ENCODE assay signal across 8 cellular contexts in genomic region chr18:79393626-79394401, GRCh38. TPM values are rescaled to one million over a fixed set of nuclear protein-coding genes. Genes with fewer than 3 reads are reported as not detected.
DNase-seq lines count a peak whose midpoint lies in the region; ATAC-seq, FAIRE-seq and TF ChIP-seq lines count a peak whose summit lies in the region.

No MANE protein-coding gene starts in this region.

- no peaks in the 10 kb centered on the region for H3K36me3 ChIP-seq in K562 (ENCODE audit: control insufficient read depth, insufficient read depth, low read length)
- no peaks in the 10 kb centered on the region for H3K36me3 ChIP-seq in hepatocyte (replicated peaks; ENCODE audit: insufficient read depth, low read depth)
- no peaks in the 10 kb centered on the region for H3K36me3 ChIP-seq in psoas muscle (ENCODE audit: insufficient read depth in 1 of 2, low read depth in 1 of 2)

- H3K27me3 ChIP-seq in K562 (ENCODE audit: control insufficient read depth in 2 of 2, insufficient read depth in 2 of 2, low read length in 2 of 2), result no peaks in the 10 kb centered on the region
- H3K27me3 ChIP-seq in hepatocyte, result peaks cover 76% of the 10 kb centered on the region
- H3K27me3 ChIP-seq in psoas muscle (ENCODE audit: insufficient read depth in 3 of 3, low read length in 2 of 3), result no peaks in the 10 kb centered on the region

- peaks cover 0 to 50% of the 10 kb centered on the region in 2 experiments; a peak in 2 of 5 replicates for H3K4me1 ChIP-seq in K562 (replicated peaks in 1 of 2; ENCODE audit: control insufficient read depth in 2 of 2, insufficient read depth in 2 of 2, low read length in 2 of 2)
- peaks cover 22% of the 10 kb centered on the region for H3K4me1 ChIP-seq in hepatocyte (ENCODE audit: insufficient read depth)
- H3K4me1 ChIP-seq in psoas muscle, result peaks cover 16% of the 10 kb centered on the region

- H3K79me2 ChIP-seq in K562 (ENCODE audit: control insufficient read depth, insufficient read depth, low read length), result no peaks in the 10 kb centered on the region; the same call in 2 of the 3 replicates
- H3K79me2 ChIP-seq in hepatocyte, result no peaks in the 10 kb centered on the region

- H3K4me2 ChIP-seq in K562 (ENCODE audit: insufficient read depth, low read length) (peak overlapping the region; percentile 55; the same call in 1 of the 2 replicates), hepatocyte (peak overlapping the region; percentile 93)

- 0% methylated on average over 9 of the region's 67 CpGs for WGBS in K562 (ENCODE audit: insufficient coverage, low coverage, missing lambda C conversion rate)
- 1% methylated on average over 34 of the region's 67 CpGs for WGBS in hepatocyte (ENCODE audit: low lambda C conversion rate, missing lambda C conversion rate)
- 1% methylated on average over 28 to 66 of the region's 67 CpGs for WGBS in psoas muscle, 3 donors

- TF ChIP-seq EP300 in K562 (IDR thresholded peaks at IDR 0.05; ENCODE audit: low read length), result no peak

- H4K20me1 ChIP-seq in K562 (replicated peaks; ENCODE audit: control insufficient read depth, insufficient read depth, low read length) (no peaks in the 10 kb centered on the region), hepatocyte (ENCODE audit: insufficient read depth, poor library complexity, severe bottlenecking) (no peaks in the 10 kb centered on the region)

- H3K9me3 ChIP-seq in K562 (replicated peaks; ENCODE audit: control insufficient read depth, insufficient read depth, low read depth, low read length) (no peaks in the 10 kb centered on the region), hepatocyte (ENCODE audit: low read depth) (no peaks in the 10 kb centered on the region), psoas muscle (no peaks in the 10 kb centered on the region)

- H3K4me3 ChIP-seq in K562 (peak overlapping the region; percentile 38), hepatocyte (peak overlapping the region; percentile 25), psoas muscle (peak overlapping the region; percentile 66)

- intact Hi-C loops in K562 (cut with micrococcal nuclease) (no loop called here), psoas muscle (cut with DNase I) (loop anchor here in 1 of 2 donors (10.0 kb wide), 1 partner anchor 641 kb away; the partner anchor contains the start of gene RBFA)

- H2AFZ ChIP-seq in K562 (ENCODE audit: low read depth, low read length), result peak overlapping the region; percentile 66
- H2AFZ ChIP-seq in hepatocyte, result peak overlapping the region; percentile 47

- POLR2A ChIA-PET in RWPE1 (lab: Yijun Ruan, JAX; ENCODE audit: low non-redundant PET) (interaction anchor here (0.6 kb wide), 1 partner anchor 135 kb away, joined by 3 read pairs; no protein-coding TSS in a partner anchor), K562 (lab: Yijun Ruan, JAX) (interaction anchor here (0.7 kb wide), 1 partner anchor 285 kb away, joined by 3 read pairs; no protein-coding TSS in a partner anchor)

- no peak for TF ChIP-seq RAD21 in K562 (CRISPR knock-in tag; conservative IDR thresholded peaks at IDR 0.05 in 1 of 2, IDR thresholded peaks at IDR 0.05 in 1 of 2)

- peak overlapping the region; percentile 41 to 81 for H3K9ac ChIP-seq in K562 (ENCODE audit: insufficient read depth in 1 of 2, low read depth in 2 of 2, low read length in 2 of 2)

- FAIRE-seq in HTR-8/SVneo (lab: Jason Lieb, UNC) (no peak), K562 (lab: Jason Lieb, UNC) (no peak)

- TF ChIP-seq POLR2A in K562 (conservative IDR thresholded peaks at IDR 0.05), result 0 out of 2 replicates have a peak, but pooled peaks have one; percentile 37

- H3K27ac ChIP-seq in RWPE1, result peak overlapping the region; percentile 98
- H3K27ac ChIP-seq in K562 (ENCODE audit: extremely low read depth, low read depth, low read length), result peak overlapping the region; percentile 55; the same call in 1 of the 3 replicates
- H3K27ac ChIP-seq in hepatocyte, result peak overlapping the region; percentile 67
- peak overlapping the region; percentile 93 for H3K27ac ChIP-seq in psoas muscle

- DNase-seq in DMS79 treated with DMSO at 0.1 percent for 48 hours (lab: John Stamatoyannopoulos, UW), result peak; percentile 68
- DNase-seq in HTR-8/SVneo (ENCODE audit: insufficient read length, low spot score), result peak; percentile 53
- DNase-seq in RWPE1 (ENCODE audit: low spot score), result peak; percentile 88
- peak; percentile 70 to 81 (median 78) for DNase-seq in K562 (ENCODE audit: extremely low read depth in 1 of 4, low spot score in 3 of 4)
- peak; percentile 89 for DNase-seq in hepatocyte (ENCODE audit: low spot score)
- DNase-seq in psoas muscle, result peak; percentile 93
- no peak for DNase-seq in GM19240 (ENCODE audit: insufficient read length, low spot score)

- in situ Hi-C loops in K562 (cut with MboI), result no loop called here

- no peaks in the 10 kb centered on the region for H3K9me1 ChIP-seq in K562 (ENCODE audit: control insufficient read depth, insufficient read depth, low read length)

- CTCF ChIA-PET in RWPE1 (lab: Yijun Ruan, JAX), result interaction anchor here (0.6 kb wide), 2 partner anchors 134 to 281 kb away, joined by 3 read pairs; no protein-coding TSS in a partner anchor
- CTCF ChIA-PET in K562 (lab: Yijun Ruan, JAX; ENCODE audit: low intra/inter-chr PET ratio), result no interaction called here

- BruUV-seq in K562 (replicated peaks; lab: Mats Ljungman, UMichigan), result no TSS peak

- TF ChIP-seq CTCF in RWPE1 (conservative IDR thresholded peaks at IDR 0.05; ENCODE audit: low read depth), result no peak
- no peak for TF ChIP-seq CTCF in K562 (IDR thresholded peaks at IDR 0.05 in 2 of 3, conservative IDR thresholded peaks at IDR 0.05 in 1 of 3; ENCODE audit: insufficient read depth in 2 of 3, low read depth in 1 of 3, low read length in 3 of 3)
- TF ChIP-seq CTCF in hepatocyte (IDR thresholded peaks at IDR 0.05; ENCODE audit: poor library complexity), result no peak
- no peak for TF ChIP-seq CTCF in psoas muscle (IDR thresholded peaks at IDR 0.05)

- ATAC-seq in K562, result peak; percentile 74
- peak; percentile 58 to 73 (median 64) for ATAC-seq in psoas muscle
- no peak for ATAC-seq in GM18907 (IDR thresholded peaks at IDR 0.05; ENCODE audit: unreplicated experiment)

- no peaks in the 10 kb centered on the region for H3K9me2 ChIP-seq in hepatocyte (replicated peaks; ENCODE audit: insufficient read depth)

TF ChIP-seq in K562, 482 proteins besides CTCF, POLR2A, EP300 and RAD21 (continues in another document):
- TF ChIP-seq CREBBP (IDR thresholded peaks at IDR 0.05; ENCODE audit: low read depth, low read length) (no peak), RB1 (IDR thresholded peaks at IDR 0.05; ENCODE audit: low read depth) (0 out of 2 replicates have a peak, but pooled peaks have one; percentile 11), NFIC (IDR thresholded peaks at IDR 0.05) (peak; percentile 80), TFE3 (CRISPR knock-in tag; IDR thresholded peaks at IDR 0.05) (peak; percentile 58), UBTF (IDR thresholded peaks at IDR 0.05; ENCODE audit: borderline replicate concordance in 1 of 2, low read depth in 2 of 2, low read length in 2 of 2) (peak in 1 of 2 experiments; percentile 79; a peak in 2 of 4 replicates)

RNA-seq across cellular contexts. Expression of gene NFATC1, which starts 1.9 kb away (rescaled TPM):
- total RNA-seq in K562 (2011; cell fraction: chromatin; rRNA removed; ENCODE audit: low replicate concordance), result 22.7 and 26.3 TPM in 2 replicates
- total RNA-seq in K562 (2011; cell fraction: nucleolus; rRNA removed), result 11.4 and 14.5 TPM in 2 replicates
- 10.2 and 10.4 TPM in 2 replicates for total RNA-seq in K562 (2011; cell fraction: nucleoplasm; rRNA removed)
- total RNA-seq in K562 (2014; rRNA removed) (2.5 and 5.3 TPM in 2 replicates), K562 (2014; rRNA removed; fragmentation: Illumina TruSeq; extraction: Trizol) (2.1 and 2.3 TPM in 2 replicates), K562 (2015; rRNA removed; fragmentation: Illumina TruSeq; extraction: Trizol) (2.2 and 2.8 TPM in 2 replicates), K562 (2021) (13.7 and 16.4 TPM in 2 replicates), hepatocyte (0.60 and 4.2 TPM in 2 replicates), psoas muscle (10 to 100 TPM; 21.0 to 28.7 (median 24.2) TPM)
- polyA plus RNA-seq in K562 (2011; rRNA removed) (1.9 and 2.4 TPM in 2 replicates), K562 (2014; fragmentation: Illumina TruSeq; extraction: Trizol) (6.1 and 9.6 TPM in 2 replicates), K562 (2014; fragmentation: Nextera tagmentation; extraction: Ambion mirVana) (1 to 10 TPM; 1.1 to 1.2 TPM), K562 (2014; rRNA removed) (2.6 and 6.3 TPM in 2 replicates), hepatocyte (11.3 and 14.7 TPM in 2 replicates), psoas muscle (10 to 100 TPM in 2 of 3 donors, 1 to 10 TPM in 1; 3.0 to 20.8 (median 15.4) TPM)
- polyA plus RNA-seq in K562 (2011; cell fraction: cytosol; rRNA removed), result 2.8 and 3.7 TPM in 2 replicates
- polyA plus RNA-seq in K562 (2011; cell fraction: nucleus; rRNA removed), result 6.6 and 10.1 TPM in 2 replicates
- 8.3 and 8.6 TPM in 2 replicates for polyA plus RNA-seq in K562 (2012)
- polyA minus RNA-seq in K562 (2011; rRNA and poly(A)+ RNA removed), result 2.5 and 4.0 TPM in 2 replicates
- polyA minus RNA-seq in K562 (2011; cell fraction: cytosol; rRNA and poly(A)+ RNA removed), result 7.3 and 13.0 TPM in 2 replicates
- polyA minus RNA-seq in K562 (2011; cell fraction: nucleus; rRNA and poly(A)+ RNA removed), result 6.7 and 6.9 TPM in 2 replicates
